Comparison of ENCODE assay signal across 1 cellular context in the genomic region with DNA sequence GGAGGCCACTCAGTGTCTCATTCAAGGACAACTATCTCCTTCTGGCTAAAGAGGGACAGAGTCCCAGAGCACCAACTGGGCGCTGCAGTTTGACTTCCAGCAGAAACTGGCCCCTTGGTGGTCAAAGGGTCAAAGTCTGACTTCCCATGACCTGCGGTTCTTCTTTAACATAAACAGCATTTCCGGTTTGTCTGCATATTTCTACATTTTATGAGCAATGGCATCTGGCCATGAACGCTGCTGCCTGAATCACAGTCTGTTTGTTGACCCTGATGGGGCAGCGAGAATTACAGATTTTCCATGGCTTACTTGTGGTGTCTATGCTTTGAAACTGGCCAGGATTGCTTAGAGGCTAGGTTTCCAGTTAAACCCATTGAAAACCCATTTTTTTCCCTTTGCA.
TF ChIP-seq lines count a peak whose summit lies in the region.

No MANE protein-coding gene starts in this region.

TF ChIP-seq in IMR-90, 13 proteins besides CTCF, POLR2A, EP300 and RAD21 (continued from another document):
- TF ChIP-seq BHLHE40 (IDR thresholded peaks at IDR 0.05; ENCODE audit: low read depth, low read length) (0 out of 2 replicates have a peak, but pooled peaks have one; percentile 42), FOS (IDR thresholded peaks at IDR 0.05; ENCODE audit: low read depth, low read length) (peak; percentile 11; the same call in 1 of the 2 replicates), RCOR1 (IDR thresholded peaks at IDR 0.05; ENCODE audit: insufficient replicate concordance, low read length) (peak; percentile 46), MXI1 (IDR thresholded peaks at IDR 0.05; ENCODE audit: borderline replicate concordance, low read depth, low read length) (no peak), MAFK (IDR thresholded peaks at IDR 0.05; ENCODE audit: low read depth, low read length) (0 out of 2 replicates have a peak, but pooled peaks have one; percentile 6), SMC3 (IDR thresholded peaks at IDR 0.05; ENCODE audit: low read depth, low read length) (no peak), NFE2L2 (IDR thresholded peaks at IDR 0.05; ENCODE audit: low read depth, low read length) (no peak; the same call in 1 of the 2 replicates), CEBPB (IDR thresholded peaks at IDR 0.05; ENCODE audit: low read depth, low read length) (peak; percentile 48; the same call in 1 of the 2 replicates), MAZ (IDR thresholded peaks at IDR 0.05; ENCODE audit: borderline replicate concordance, low read depth, low read length) (no peak), RFX5 (IDR thresholded peaks at IDR 0.05; ENCODE audit: low read depth, low read length) (no peak)
- TF ChIP-seq, protein P1, sequence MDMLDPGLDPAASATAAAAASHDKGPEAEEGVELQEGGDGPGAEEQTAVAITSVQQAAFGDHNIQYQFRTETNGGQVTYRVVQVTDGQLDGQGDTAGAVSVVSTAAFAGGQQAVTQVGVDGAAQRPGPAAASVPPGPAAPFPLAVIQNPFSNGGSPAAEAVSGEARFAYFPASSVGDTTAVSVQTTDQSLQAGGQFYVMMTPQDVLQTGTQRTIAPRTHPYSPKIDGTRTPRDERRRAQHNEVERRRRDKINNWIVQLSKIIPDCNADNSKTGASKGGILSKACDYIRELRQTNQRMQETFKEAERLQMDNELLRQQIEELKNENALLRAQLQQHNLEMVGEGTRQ (IDR thresholded peaks at IDR 0.05; ENCODE audit: low read depth, low read length) = no peak
- TF ChIP-seq, protein P2, sequence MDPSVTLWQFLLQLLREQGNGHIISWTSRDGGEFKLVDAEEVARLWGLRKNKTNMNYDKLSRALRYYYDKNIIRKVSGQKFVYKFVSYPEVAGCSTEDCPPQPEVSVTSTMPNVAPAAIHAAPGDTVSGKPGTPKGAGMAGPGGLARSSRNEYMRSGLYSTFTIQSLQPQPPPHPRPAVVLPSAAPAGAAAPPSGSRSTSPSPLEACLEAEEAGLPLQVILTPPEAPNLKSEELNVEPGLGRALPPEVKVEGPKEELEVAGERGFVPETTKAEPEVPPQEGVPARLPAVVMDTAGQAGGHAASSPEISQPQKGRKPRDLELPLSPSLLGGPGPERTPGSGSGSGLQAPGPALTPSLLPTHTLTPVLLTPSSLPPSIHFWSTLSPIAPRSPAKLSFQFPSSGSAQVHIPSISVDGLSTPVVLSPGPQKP (IDR thresholded peaks at IDR 0.05; ENCODE audit: borderline replicate concordance, low read depth, low read length) = no peak
